ENCODE assay signal across 24 cellular contexts in genomic region chr9:18849910-18850677, GRCh38.
"Had no signal": no experiment of that assay in that cellular context is flagged by ENCODE, and none has a peak within 500 bp of the region (broad histone marks: within the 10 kb centered on the region; RNA-seq: fewer than 3 reads in every experiment).

No MANE protein-coding gene starts in this region.

- H3K4me3 Mint-ChIP-seq: activated CD4-positive, alpha-beta memory T cell treated with anti-CD3 and anti-CD28 coated beads, Interleukin-2, amount 10 ng/mL, durations not matched to agents 7 days and 5 days; activated CD4-positive, alpha-beta T cell treated with anti-CD3 and anti-CD28 coated beads for 36 hours; activated T-cell treated with anti-CD3 and anti-CD28 coated beads, Interleukin-2, amount 50 U/mL, for 4 hours; dendritic cell treated with granulocyte-macrophage colony-stimulating factor and Interleukin-4, amounts not matched to agents 40 ng/mL and 50 ng/mL, for 4 days; naive thymus-derived CD8-positive, alpha-beta T cell; T-helper 1 cell treated with Interleukin-12 subunit alpha and Interleukin-12 subunit beta and Interleukin-4 antibody, amounts not matched to agents 30 μg/mL and 1 μg/mL, for 36 hours had no signal

- H3K36me3 ChIP-seq: tibial artery, WERI-Rb-1 had no signal

- H3K9me3 Mint-ChIP-seq: activated CD4-positive, alpha-beta memory T cell treated with anti-CD3 and anti-CD28 coated beads, Interleukin-2, amount 10 ng/mL, durations not matched to agents 7 days and 5 days; activated T-cell treated with anti-CD3 and anti-CD28 coated beads, Interleukin-2, amount 50 U/mL, for 4 hours; naive thymus-derived CD8-positive, alpha-beta T cell; T-helper 1 cell treated with Interleukin-12 subunit alpha and Interleukin-12 subunit beta and Interleukin-4 antibody, amounts not matched to agents 30 μg/mL and 1 μg/mL, for 36 hours had no signal

- H3K27me3 ChIP-seq: body of pancreas, tibial artery had no signal

- H3K4me1 Mint-ChIP-seq: activated CD4-positive, alpha-beta memory T cell treated with anti-CD3 and anti-CD28 coated beads, Interleukin-2, amount 10 ng/mL, durations not matched to agents 7 days and 5 days; activated CD4-positive, alpha-beta T cell treated with anti-CD3 and anti-CD28 coated beads for 36 hours had no signal

- DNase-seq: activated CD4-positive, alpha-beta memory T cell treated with anti-CD3 and anti-CD28 coated beads, Interleukin-2, amount 10 ng/mL, durations not matched to agents 7 days and 5 days; activated CD4-positive, alpha-beta T cell treated with anti-CD3 and anti-CD28 coated beads for 36 hours; activated effector memory CD4-positive, alpha-beta T cell treated with Interleukin-2 at 50 U/mL for 16 hours; activated naive CD4-positive, alpha-beta T cell treated with anti-CD3 and anti-CD28 coated beads, Interleukin-2, amount 50 U/mL, for 16 hours; activated T-cell treated with anti-CD3 and anti-CD28 coated beads, Interleukin-2, amount 50 U/mL, for 4 hours; amniotic stem cell; body of pancreas; effector memory CD4-positive, alpha-beta T cell; head of caudate nucleus; mesenchymal stem cell; naive thymus-derived CD8-positive, alpha-beta T cell; nucleus accumbens; posterior cingulate gyrus; retina; stimulated activated CD4-positive, alpha-beta T cell treated with anti-CD3 and anti-CD28 coated beads, Interleukin-15, amount 100 ng/mL, for 24 hours; stimulated activated CD4-positive, alpha-beta T cell treated with anti-CD3 and anti-CD28 coated beads, Interleukin-4, amount 100 ng/mL, for 24 hours; stimulated activated naive CD4-positive, alpha-beta T cell; tibial artery; WERI-Rb-1 had no signal

- FAIRE-seq: frontal cortex had no signal

- H3K27me3 Mint-ChIP-seq: dendritic cell treated with granulocyte-macrophage colony-stimulating factor and Interleukin-4, amounts not matched to agents 40 ng/mL and 50 ng/mL, for 4 days had no signal

- H3K27ac ChIP-seq: body of pancreas, epithelial cell of prostate, tibial artery, WERI-Rb-1 had no signal

- H3K27ac Mint-ChIP-seq: activated CD4-positive, alpha-beta memory T cell treated with anti-CD3 and anti-CD28 coated beads, Interleukin-2, amount 10 ng/mL, durations not matched to agents 7 days and 5 days; activated CD4-positive, alpha-beta T cell treated with anti-CD3 and anti-CD28 coated beads for 36 hours; dendritic cell treated with granulocyte-macrophage colony-stimulating factor and Interleukin-4, amounts not matched to agents 40 ng/mL and 50 ng/mL, for 4 days; naive thymus-derived CD8-positive, alpha-beta T cell; T-helper 1 cell treated with Interleukin-12 subunit alpha and Interleukin-12 subunit beta and Interleukin-4 antibody, amounts not matched to agents 30 μg/mL and 1 μg/mL, for 36 hours had no signal

- ATAC-seq: activated CD4-positive, alpha-beta T cell treated with anti-CD3 and anti-CD28 coated beads for 36 hours; activated T-cell treated with anti-CD3 and anti-CD28 coated beads, Interleukin-2, amount 50 U/mL, for 4 hours; body of pancreas; left lobe of liver; naive thymus-derived CD8-positive, alpha-beta T cell had no signal

- H3K4me1 ChIP-seq: body of pancreas had no signal

- H3K36me3 Mint-ChIP-seq: naive thymus-derived CD8-positive, alpha-beta T cell had no signal

- H3K4me3 ChIP-seq: body of pancreas, tibial artery had no signal

- H3K9me3 ChIP-seq: body of pancreas, tibial artery had no signal
